Comparison of ENCODE assay signal across 15 cellular contexts in the genomic region with DNA sequence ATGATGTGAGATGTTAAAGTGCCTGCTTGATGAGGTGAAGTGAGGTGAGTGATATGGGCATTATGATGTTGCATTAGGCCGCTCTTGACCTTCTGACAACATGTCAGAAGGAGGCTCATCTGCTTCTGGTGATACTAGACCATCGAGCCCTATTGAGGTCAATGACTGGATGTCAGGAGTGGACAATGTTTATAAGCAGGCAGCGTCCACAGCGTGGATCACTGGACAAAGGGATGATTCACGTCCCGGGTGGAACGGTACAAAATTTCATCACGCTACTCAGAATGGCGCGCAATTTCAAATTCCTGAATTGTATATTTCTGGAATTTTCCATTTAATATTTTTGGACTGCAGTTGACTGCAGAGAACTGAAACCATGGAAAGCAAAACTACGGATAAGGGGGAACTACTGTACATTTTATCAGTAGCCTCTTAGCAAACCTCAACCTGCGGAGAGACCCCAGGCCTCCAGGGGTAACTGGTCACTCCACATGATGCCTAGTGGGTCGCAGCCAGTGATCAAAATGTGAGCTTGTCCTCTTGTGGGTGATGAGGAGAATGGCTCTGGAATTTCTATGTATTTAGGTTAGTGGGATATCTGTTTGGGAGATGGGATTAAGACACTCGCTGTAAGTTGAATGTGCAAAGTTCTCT.
"Had no signal": no experiment of that assay in that cellular context is flagged by ENCODE, and none has a peak within 500 bp of the region (broad histone marks: within the 10 kb centered on the region; RNA-seq: fewer than 3 reads in every experiment).

No MANE protein-coding gene starts in this region.

- H3K9me3 ChIP-seq: right atrium auricular region, thyroid gland, upper lobe of left lung, vagina had no signal

- H3K4me3 ChIP-seq: dorsolateral prefrontal cortex, right atrium auricular region, thyroid gland, upper lobe of left lung, vagina had no signal

- H3K36me3 Mint-ChIP-seq: naive thymus-derived CD4-positive, alpha-beta T cell; stimulated activated memory B cell treated with anti-CD40 and anti-IgM and Interleukin-4, amounts not matched to agents 10 μg/mL and 1 μg/mL and 100 μg/mL, for 72 hours had no signal

- ATAC-seq: left colon; naive thymus-derived CD4-positive, alpha-beta T cell; stimulated activated memory B cell treated with anti-CD40 and anti-IgM and Interleukin-4, amounts not matched to agents 10 μg/mL and 1 μg/mL and 100 μg/mL, for 72 hours had no signal

- H3K27me3 Mint-ChIP-seq: central memory CD8-positive, alpha-beta T cell had no signal

- H3K27me3 ChIP-seq: dorsolateral prefrontal cortex, right atrium auricular region, thyroid gland, upper lobe of left lung, vagina had no signal

- H3K4me3 Mint-ChIP-seq: central memory CD8-positive, alpha-beta T cell; naive thymus-derived CD4-positive, alpha-beta T cell; stimulated activated memory B cell treated with anti-CD40 and anti-IgM and Interleukin-4, amounts not matched to agents 10 μg/mL and 1 μg/mL and 100 μg/mL, for 72 hours; stimulated activated naive CD8-positive, alpha-beta T cell treated with anti-CD3 and anti-CD28 coated beads, Interleukin-15, Interleukin-2, amounts not matched to agents 100 ng/mL and 50 ng/mL, for 24 hours had no signal

- DNase-seq: cortex of kidney; dorsolateral prefrontal cortex; effector CD8-positive, alpha-beta T cell; left colon; mesendoderm; naive thymus-derived CD4-positive, alpha-beta T cell; small intestine; stimulated activated CD4-positive, alpha-beta T cell treated with anti-CD3 and anti-CD28 coated beads, Interleukin-4, amount 100 ng/mL, for 1 hour; thyroid gland; upper lobe of left lung had no signal

- H3K27ac Mint-ChIP-seq: stimulated activated memory B cell treated with anti-CD40 and anti-IgM and Interleukin-4, amounts not matched to agents 10 μg/mL and 1 μg/mL and 100 μg/mL, for 72 hours; stimulated activated naive CD8-positive, alpha-beta T cell treated with anti-CD3 and anti-CD28 coated beads, Interleukin-15, Interleukin-2, amounts not matched to agents 100 ng/mL and 50 ng/mL, for 24 hours had no signal

- H3K36me3 ChIP-seq: right atrium auricular region, thyroid gland, upper lobe of left lung, vagina had no signal

- H3K27ac ChIP-seq: right atrium auricular region, thyroid gland, upper lobe of left lung, vagina had no signal

- H3K9me3 Mint-ChIP-seq: central memory CD8-positive, alpha-beta T cell; stimulated activated memory B cell treated with anti-CD40 and anti-IgM and Interleukin-4, amounts not matched to agents 10 μg/mL and 1 μg/mL and 100 μg/mL, for 72 hours; stimulated activated naive CD8-positive, alpha-beta T cell treated with anti-CD3 and anti-CD28 coated beads, Interleukin-15, Interleukin-2, amounts not matched to agents 100 ng/mL and 50 ng/mL, for 24 hours had no signal
